Comparison of ENCODE assay signal across 8 cellular contexts in genomic region chr1:42333662-42334239, GRCh38. TPM values are rescaled to one million over a fixed set of nuclear protein-coding genes. Genes with fewer than 3 reads are reported as not detected.
DNase-seq lines count a peak whose midpoint lies in the region; ATAC-seq and TF ChIP-seq lines count a peak whose summit lies in the region.

No MANE protein-coding gene starts in this region.

- H3F3A ChIP-seq in neural progenitor cell (ENCODE audit: low read depth), result peaks cover 39% of the 10 kb centered on the region

- H3K27ac Mint-ChIP-seq in neural progenitor cell, result peak overlapping the region; percentile 65

- DNase-seq in SIG-M5 treated with dmso at 0.1 percent for 504 hours (lab: John Stamatoyannopoulos, UW; ENCODE audit: unreplicated experiment) (peak; percentile 17), SIG-M5 (lab: John Stamatoyannopoulos, UW) (no peak), MG63 (no peak), dorsolateral prefrontal cortex (no peak), neural progenitor cell (ENCODE audit: low spot score) (peak; percentile 18), GM10266 (ENCODE audit: extremely low spot score) (no peak), activated gamma-delta T cell treated with Interleukin-2 at 50 U/mL for 16 hours (no peak)

- ATAC-seq in HG03439 (IDR thresholded peaks at IDR 0.05; ENCODE audit: unreplicated experiment), result no peak

- H2AFZ ChIP-seq in neural progenitor cell (replicated peaks), result no peak overlapping the region

- peak overlapping the region; percentile 78 for H3K9ac ChIP-seq in neural progenitor cell

- H3K4me3 Mint-ChIP-seq in neural progenitor cell, result peak overlapping the region; percentile 92

- H3K4me1 ChIP-seq in neural progenitor cell, result peaks cover 29% of the 10 kb centered on the region

- peaks cover 58% of the 10 kb centered on the region for H4K20me1 ChIP-seq in neural progenitor cell (ENCODE audit: low read depth)

- H3K4me3 ChIP-seq in MG63 (peak overlapping the region; percentile 95), dorsolateral prefrontal cortex (peak overlapping the region; percentile 72 to 100 (median 96)), neural progenitor cell (peak overlapping the region; percentile 84)

- intact Hi-C loops in dorsolateral prefrontal cortex (cut with DNase I), result loop anchor here (2.0 to 10.0 kb wide), 6 partner anchors 73 to 351 kb away; partner anchors contain the start of genes PPCS (in 2 of the 2), ZMYND12 (in 2 of the 2) and YBX1 (in 1 of the 2)

- peak in 1 of 56 donors; percentile 18 for TF ChIP-seq CTCF in dorsolateral prefrontal cortex (IDR thresholded peaks at IDR 0.05 in 54 of 56, conservative IDR thresholded peaks at IDR 0.05 in 2 of 56; ENCODE audit: low read depth in 1 of 56, partially characterized antibody in 56 of 56)
- TF ChIP-seq CTCF in neural progenitor cell (IDR thresholded peaks at IDR 0.05), result no peak
- TF ChIP-seq CTCF in GM10266 (IDR thresholded peaks at IDR 0.05; ENCODE audit: control insufficient read depth, insufficient read depth, low read depth, missing control alignments), result no peak

- H3K79me2 ChIP-seq in neural progenitor cell (ENCODE audit: low read depth), result peaks cover 62% of the 10 kb centered on the region

- peaks cover 3% of the 10 kb centered on the region for H3K36me3 Mint-ChIP-seq in neural progenitor cell

- peak overlapping the region; percentile 83 for H3K4me2 ChIP-seq in neural progenitor cell

- H3K27me3 ChIP-seq in MG63 (no peaks in the 10 kb centered on the region), dorsolateral prefrontal cortex (no peaks in the 10 kb centered on the region), neural progenitor cell (no peaks in the 10 kb centered on the region)

- H3K9me3 ChIP-seq in MG63 (no peaks in the 10 kb centered on the region), neural progenitor cell (ENCODE audit: low read depth) (no peaks in the 10 kb centered on the region)

- peaks cover 2% of the 10 kb centered on the region for H3K27me3 Mint-ChIP-seq in neural progenitor cell (ENCODE audit: insufficient read depth, low read depth)

- H3K36me3 ChIP-seq in MG63 (no peaks in the 10 kb centered on the region), neural progenitor cell (no peaks in the 10 kb centered on the region)

- H3K4me1 Mint-ChIP-seq in neural progenitor cell, result peaks cover 23% of the 10 kb centered on the region

- no peaks in the 10 kb centered on the region for H3K9me3 Mint-ChIP-seq in neural progenitor cell

- peak overlapping the region in 46 of 59 donors; percentile 63 to 99 (median 92) for H3K27ac ChIP-seq in dorsolateral prefrontal cortex
- H3K27ac ChIP-seq in neural progenitor cell, result no peak overlapping the region

RNA-seq across cellular contexts. Expression of gene FOXJ3, which starts 1.3 kb away (rescaled TPM):
- total RNA-seq in MG63 (2014; rRNA removed; shearing (Covaris generic); ENCODE audit: low replicate concordance), result 27.5 and 28.7 TPM in 2 replicates
- total RNA-seq in dorsolateral prefrontal cortex (10 to 100 TPM; 58.3 to 97.9 (median 76.4) TPM), neural progenitor cell (ENCODE audit: low replicate concordance) (48.8 and 58.5 TPM in 2 replicates)

RNA-seq across cellular contexts. Expression of gene RIMKLA, which starts 46.8 kb away (rescaled TPM):
- total RNA-seq in MG63 (2014; rRNA removed; shearing (Covaris generic); ENCODE audit: low replicate concordance), result 0.03 TPM in 1 of 2 replicates, not detected in the other
- total RNA-seq in dorsolateral prefrontal cortex (10 to 100 TPM; 10.3 to 57.9 (median 33.5) TPM), neural progenitor cell (ENCODE audit: low replicate concordance) (5.1 and 5.4 TPM in 2 replicates)

Comparison
In these comparisons a context has a peak if more than half of its experiments do, and no peak if none do; other contexts are left out.
1. DNase-seq: peak in SIG-M5 treated with dmso at 0.1 percent for 504 hours (single experiment) and neural progenitor cell (single experiment); none in SIG-M5 (single experiment), MG63 (single experiment), dorsolateral prefrontal cortex (0 of 10), GM10266 (single experiment) and activated gamma-delta T cell treated with Interleukin-2 at 50 U/mL for 16 hours (single experiment).
2. Peak in every context shown above with its lines, with median percentiles within 50 percentile points of each other: H3K4me3 ChIP-seq.